Comparison of ENCODE assay signal across 8 cellular contexts in genomic region chr17:2215616-2216364, GRCh38.
A peak's percentile ranks its signal among the peaks of the same experiment; 100 is the strongest.
DNase-seq lines count a peak whose midpoint lies in the region; ATAC-seq and TF ChIP-seq lines count a peak whose summit lies in the region.

No MANE protein-coding gene starts in this region.

- peak; percentile 55 for ATAC-seq in GM18519 (IDR thresholded peaks at IDR 0.05; ENCODE audit: low FRiP score, unreplicated experiment)
- ATAC-seq in HG02970 (IDR thresholded peaks at IDR 0.05; ENCODE audit: low FRiP score, unreplicated experiment) = peak; percentile 72
- ATAC-seq in foreskin keratinocyte = no peak
- ATAC-seq in GM21367 (IDR thresholded peaks at IDR 0.05; ENCODE audit: unreplicated experiment) = no peak

- H3K4me1 ChIP-seq in foreskin keratinocyte = peaks cover 9% of the 10 kb centered on the region

- DNase-seq in T-helper 2 cell = peak; percentile 25 to 90 (median 53)
- peak in 32 of 58 donors; percentile 14 to 66 (median 37) for DNase-seq in anterior cingulate cortex (lab: John Stamatoyannopoulos, UW)
- DNase-seq in iPS DF 19.7 (ENCODE audit: low read depth, low spot score) = peak; percentile 56
- DNase-seq in stimulated activated CD4-positive, alpha-beta T cell treated with anti-CD3 and anti-CD28 coated beads, Interleukin-2, amount 100 ng/mL, for 24 hours = peak; percentile 66 to 70
- no peak for DNase-seq in foreskin keratinocyte

- no peak overlapping the region for H3K27ac ChIP-seq in foreskin keratinocyte

- H3K27me3 ChIP-seq in foreskin keratinocyte = no peaks in the 10 kb centered on the region

- TF ChIP-seq CTCF in foreskin keratinocyte (conservative IDR thresholded peaks at IDR 0.05) = no peak

Comparison
In these comparisons a context has a peak if more than half of its experiments do, and no peak if none do; other contexts are left out.
1. ATAC-seq: peak in GM18519 (single experiment) and HG02970 (single experiment); none in foreskin keratinocyte (single experiment) and GM21367 (single experiment).
2. DNase-seq: peak in T-helper 2 cell (5 of 5), anterior cingulate cortex (32 of 58), iPS DF 19.7 (single experiment) and stimulated activated CD4-positive, alpha-beta T cell treated with anti-CD3 and anti-CD28 coated beads, Interleukin-2, amount 100 ng/mL, for 24 hours (2 of 2); none in foreskin keratinocyte (0 of 2).